8 cellular contexts compared by ENCODE assay signal in the genomic region with DNA sequence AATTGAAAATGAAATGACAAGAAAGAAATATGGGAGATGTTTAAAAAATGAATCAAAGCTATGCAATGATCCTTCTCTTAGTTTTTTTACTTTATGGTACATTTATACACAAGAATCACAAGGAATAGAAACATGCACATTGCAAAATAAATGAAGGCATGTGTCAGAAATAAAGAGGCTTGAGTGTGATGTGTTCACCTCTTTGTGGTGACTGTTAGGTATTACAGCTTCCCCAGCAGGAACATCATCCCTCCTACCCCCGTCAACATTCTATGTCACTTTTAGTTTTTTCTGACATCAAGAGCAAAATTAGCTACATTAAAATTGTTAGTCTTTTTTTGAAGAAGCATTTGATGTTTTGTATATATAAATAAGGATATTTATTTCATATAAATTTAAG.
DNase-seq lines count a peak whose midpoint lies in the region; ATAC-seq and TF ChIP-seq lines count a peak whose summit lies in the region.

No MANE protein-coding gene starts in this region.

- no peaks in the 10 kb centered on the region for H3K9me3 ChIP-seq in vagina

- H3K27ac ChIP-seq in vagina, result no peak overlapping the region

- ATAC-seq in HG03159 (IDR thresholded peaks at IDR 0.05; ENCODE audit: unreplicated experiment) (peak; percentile 64), left lobe of liver (peak; percentile 91), HG02938 (IDR thresholded peaks at IDR 0.05; ENCODE audit: unreplicated experiment) (no peak)

- H3K4me1 ChIP-seq in vagina, result no peaks in the 10 kb centered on the region

- no peak overlapping the region for H3K4me3 ChIP-seq in vagina

- no peaks in the 10 kb centered on the region for H3K27me3 ChIP-seq in vagina

- H3K36me3 ChIP-seq in vagina, result no peaks in the 10 kb centered on the region

- DNase-seq in ELR (ENCODE audit: low read depth) (peak; percentile 54), amniotic stem cell (lab: John Stamatoyannopoulos, UW) (peak; percentile 6), left lobe of liver (ENCODE audit: low spot score) (no peak), occipital lobe (lab: John Stamatoyannopoulos, UW) (no peak), mesenteric fat pad (ENCODE audit: low spot score) (no peak), vagina (ENCODE audit: extremely low spot score in 2 of 2) (no peak)

- intact Hi-C loops in vagina (cut with DNase I), result no loop called here

- no peak for TF ChIP-seq POLR2A in vagina (IDR thresholded peaks at IDR 0.05)

- peak in 1 of 3 experiments; percentile 17 for TF ChIP-seq CTCF in vagina (IDR thresholded peaks at IDR 0.05)

Comparison
In these comparisons a context has a peak if more than half of its experiments do, and no peak if none do; other contexts are left out.
1. DNase-seq: peak in ELR (single experiment) and amniotic stem cell (single experiment); none in left lobe of liver (single experiment), occipital lobe (single experiment), mesenteric fat pad (single experiment) and vagina (0 of 2).